ENCODE assay signal across 8 cellular contexts in the genomic region with DNA sequence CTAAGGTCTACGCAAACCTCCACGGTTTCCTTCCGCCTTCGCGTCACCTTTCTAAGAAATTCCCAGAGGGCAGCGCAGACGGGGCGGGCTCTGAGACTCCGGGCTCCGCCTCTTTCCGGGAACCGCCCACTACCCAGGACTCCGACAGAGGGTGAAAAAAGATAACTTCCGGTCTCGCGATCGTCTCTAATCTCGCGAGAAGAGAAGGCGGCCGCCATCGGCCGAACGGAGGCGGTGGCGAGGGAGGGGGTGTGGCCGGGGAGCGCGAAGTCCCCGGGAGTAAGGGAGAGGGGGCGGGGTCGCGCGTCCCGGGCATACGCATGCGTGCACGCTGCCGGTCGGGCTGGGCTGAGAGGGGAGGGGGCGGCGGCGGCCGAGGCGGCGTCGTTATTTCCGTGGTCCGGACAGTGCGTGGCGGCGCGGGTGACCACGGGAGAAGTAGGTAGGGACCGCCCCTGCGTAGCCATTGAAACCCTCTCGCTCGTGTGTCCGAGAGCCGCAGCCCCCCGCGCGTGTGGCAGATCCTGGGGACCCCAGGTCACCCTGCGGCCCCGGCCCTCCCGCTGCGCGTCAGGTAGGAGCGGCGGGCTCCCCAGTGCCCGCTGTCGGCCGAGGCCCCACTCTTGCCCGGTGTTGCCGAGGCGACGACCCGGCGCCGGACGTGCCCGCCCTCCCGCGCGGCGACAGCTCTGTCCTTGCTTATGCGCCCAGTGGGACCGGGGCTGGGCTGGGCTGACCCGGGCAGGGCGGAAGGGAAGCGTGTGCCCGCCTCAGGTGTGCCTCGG. TPM values are rescaled to one million over a fixed set of nuclear protein-coding genes. Genes with fewer than 3 reads are reported as not detected.
DNase-seq lines count a peak whose midpoint lies in the region; ATAC-seq and TF ChIP-seq lines count a peak whose summit lies in the region.

TSS of gene NAA35 (plus strand) at position 315 of the 785 bp plus-strand sequence. CDS start 1,014 bp downstream, outside the sequence.

- peaks cover 6% of the 10 kb centered on the region for H3K9me3 Mint-ChIP-seq in nephron progenitor cell
- H3K9me3 Mint-ChIP-seq in stimulated activated naive CD8-positive, alpha-beta T cell treated with anti-CD3 and anti-CD28 coated beads, Interleukin-15, amount 100 ng/mL, for 72 hours, result no peaks in the 10 kb centered on the region

- H2AFZ ChIP-seq in MM.1S (ENCODE audit: low read length), result peak within 1 kb of the TSS; percentile 87

- H3K4me1 ChIP-seq in HAP-1 (peaks cover 14% of the 10 kb centered on the region), MM.1S (ENCODE audit: low read length) (peaks cover 17% of the 10 kb centered on the region)

- peaks cover 3% of the 10 kb centered on the region for H3K27me3 Mint-ChIP-seq in nephron progenitor cell (ENCODE audit: low read depth, poor library complexity)
- H3K27me3 Mint-ChIP-seq in stimulated activated naive CD8-positive, alpha-beta T cell treated with anti-CD3 and anti-CD28 coated beads, Interleukin-15, amount 100 ng/mL, for 72 hours, result no peaks in the 10 kb centered on the region

- H3K9me3 ChIP-seq in HAP-1, result no peaks in the 10 kb centered on the region; the same call in 1 of the 2 replicates
- no peaks in the 10 kb centered on the region for H3K9me3 ChIP-seq in MM.1S (replicated peaks; ENCODE audit: insufficient read depth, low read length)

- H3K4me1 Mint-ChIP-seq in nephron progenitor cell, result peaks cover 13% of the 10 kb centered on the region
- peaks cover 12% of the 10 kb centered on the region for H3K4me1 Mint-ChIP-seq in stimulated activated naive CD8-positive, alpha-beta T cell treated with anti-CD3 and anti-CD28 coated beads, Interleukin-15, amount 100 ng/mL, for 72 hours

- DNase-seq in ELR (ENCODE audit: low read depth) (peak; percentile 99), HAP-1 (ENCODE audit: low spot score in 2 of 2) (peak; percentile 93 to 99), MM.1S (peak; percentile 99), SIG-M5 (lab: John Stamatoyannopoulos, UW) (peak; percentile 76), activated gamma-delta T cell (lab: John Stamatoyannopoulos, UW) (peak; percentile 95), fibroblast of the aortic adventitia (ENCODE audit: low read depth) (peak; percentile 98), nephron progenitor cell (peak; percentile 100)
- peak; percentile 99 for DNase-seq in stimulated activated naive CD8-positive, alpha-beta T cell treated with anti-CD3 and anti-CD28 coated beads, Interleukin-15, amount 100 ng/mL, for 72 hours

- peak within 1 kb of the TSS; percentile 82 for H3K4me2 ChIP-seq in MM.1S (ENCODE audit: low read depth, low read length)

- no peak within 1 kb of the TSS for H3K4me3 Mint-ChIP-seq in nephron progenitor cell
- H3K4me3 Mint-ChIP-seq in stimulated activated naive CD8-positive, alpha-beta T cell treated with anti-CD3 and anti-CD28 coated beads, Interleukin-15, amount 100 ng/mL, for 72 hours, result peak within 1 kb of the TSS in 1 of 2 donors; percentile 93

- peak; percentile 92 for ATAC-seq in stimulated activated naive CD8-positive, alpha-beta T cell treated with anti-CD3 and anti-CD28 coated beads, Interleukin-15, amount 100 ng/mL, for 72 hours

- no peaks in the 10 kb centered on the region for H3K27me3 ChIP-seq in HAP-1 (ENCODE audit: low read depth)
- H3K27me3 ChIP-seq in MM.1S (replicated peaks; ENCODE audit: insufficient read depth, low read length), result no peaks in the 10 kb centered on the region

- peak within 1 kb of the TSS; percentile 79; the same call in 1 of the 2 replicates for H3K27ac ChIP-seq in MM.1S (ENCODE audit: low read length)

- in situ Hi-C loops in HAP-1 (cut with MboI; ENCODE audit: low sequenced_read_pairs), result no loop called here

- peaks cover 4% of the 10 kb centered on the region for H3K36me3 Mint-ChIP-seq in nephron progenitor cell (ENCODE audit: low read depth)

- peak within 1 kb of the TSS; percentile 87 for H3K9ac ChIP-seq in MM.1S (ENCODE audit: low read length)

- peaks cover 49% of the 10 kb centered on the region for H3K79me2 ChIP-seq in MM.1S (ENCODE audit: low read length)

- H3K9me2 ChIP-seq in MM.1S (replicated peaks; ENCODE audit: insufficient read depth, low read length), result no peaks in the 10 kb centered on the region

- H4K20me1 ChIP-seq in MM.1S (ENCODE audit: insufficient read depth, low read length), result no peaks in the 10 kb centered on the region

- TF ChIP-seq CTCF in MM.1S (IDR thresholded peaks at IDR 0.05; ENCODE audit: low read length) (no peak), fibroblast of the aortic adventitia (IDR thresholded peaks at IDR 0.05; ENCODE audit: insufficient read depth, low read length) (no peak), nephron progenitor cell (IDR thresholded peaks at IDR 0.05) (no peak)

- peak within 1 kb of the TSS; percentile 91 for H3K4me3 ChIP-seq in HAP-1
- H3K4me3 ChIP-seq in MM.1S (ENCODE audit: low read length), result peak within 1 kb of the TSS; percentile 84
- peak within 1 kb of the TSS; percentile 87 for H3K4me3 ChIP-seq in fibroblast of the aortic adventitia (ENCODE audit: low read depth, low read length)

- peaks cover 34% of the 10 kb centered on the region for H3K36me3 ChIP-seq in HAP-1 (replicated peaks)
- H3K36me3 ChIP-seq in MM.1S (replicated peaks; ENCODE audit: insufficient read depth, low read length), result no peaks in the 10 kb centered on the region; the same call in 1 of the 2 replicates

- no peaks in the 10 kb centered on the region; the same call in 1 of the 2 replicates for H3F3A ChIP-seq in MM.1S (ENCODE audit: insufficient read depth, low read length)

- peak within 1 kb of the TSS; percentile 95 for H3K27ac Mint-ChIP-seq in nephron progenitor cell
- peak within 1 kb of the TSS; percentile 94 to 97 for H3K27ac Mint-ChIP-seq in stimulated activated naive CD8-positive, alpha-beta T cell treated with anti-CD3 and anti-CD28 coated beads, Interleukin-15, amount 100 ng/mL, for 72 hours

RNA-seq across cellular contexts. Expression of gene NAA35, which starts in this region (rescaled TPM):
- 25.9 and 47.0 TPM in 2 replicates for total RNA-seq in fibroblast of the aortic adventitia (ENCODE audit: low replicate concordance)

Comparison
In these comparisons a context has a peak if more than half of its experiments do, and no peak if none do; other contexts are left out.
1. Peak in every context shown above with its lines: DNase-seq, ATAC-seq, H3K4me3 ChIP-seq and H3K27ac ChIP-seq.